8 cellular contexts compared by ENCODE assay signal in the genomic region with DNA sequence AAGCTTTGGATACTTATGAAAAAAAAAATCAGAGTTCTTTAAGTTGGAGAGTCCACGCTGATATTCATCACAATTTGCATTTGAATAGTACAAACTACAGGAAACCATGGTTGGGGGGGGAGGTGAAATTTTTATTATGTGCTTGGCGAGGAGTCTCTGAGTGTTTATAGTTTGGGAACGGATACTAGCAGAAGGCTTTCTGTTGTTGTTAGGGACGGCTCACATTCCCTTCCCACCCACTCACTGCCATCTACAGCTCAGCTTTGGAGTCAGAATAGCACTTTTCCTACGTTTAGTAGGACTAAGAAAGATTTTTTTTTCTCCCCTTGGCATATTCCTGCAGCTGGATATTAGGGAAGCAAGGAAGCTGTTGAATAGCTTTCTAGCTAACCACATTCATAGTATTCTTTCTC.
DNase-seq lines count a peak whose midpoint lies in the region; ATAC-seq and TF ChIP-seq lines count a peak whose summit lies in the region.

No MANE protein-coding gene starts in this region.

- no peaks in the 10 kb centered on the region for H4K20me1 ChIP-seq in MM.1S (ENCODE audit: insufficient read depth, low read length)

- no peaks in the 10 kb centered on the region for H3K9me2 ChIP-seq in MM.1S (replicated peaks; ENCODE audit: insufficient read depth, low read length)

- H3K4me3 ChIP-seq in MM.1S (ENCODE audit: low read length): no peak overlapping the region
- H3K4me3 ChIP-seq in iPS-18a (ENCODE audit: low read length): peak overlapping the region; percentile 27
- peak overlapping the region; percentile 61 for H3K4me3 ChIP-seq in skeletal muscle satellite cell (ENCODE audit: low read length)

- peak; percentile 27 for DNase-seq in DMS153 treated with DMSO at 0.1 percent for 48 hours (lab: John Stamatoyannopoulos, UW; ENCODE audit: unreplicated experiment)
- DNase-seq in MM.1S: no peak
- DNase-seq in activated CD4-positive, CD25-positive, alpha-beta regulatory T cell treated with anti-CD3 and anti-CD28 coated beads, Interleukin-2, amount 50 U/mL, for 72 hours: no peak

- H3K4me2 ChIP-seq in MM.1S (ENCODE audit: low read depth, low read length): 0 out of 2 replicates have a peak overlapping the region, but pooled peaks have one; percentile 78
- H3K4me2 ChIP-seq in skeletal muscle satellite cell (ENCODE audit: low read length): peak overlapping the region; percentile 87

- H3K79me2 ChIP-seq in MM.1S (ENCODE audit: low read length): no peaks in the 10 kb centered on the region

- H3K36me3 ChIP-seq in MM.1S (replicated peaks; ENCODE audit: insufficient read depth, low read length) (no peaks in the 10 kb centered on the region), iPS-18a (ENCODE audit: control insufficient read depth, low read depth, low read length) (no peaks in the 10 kb centered on the region), skeletal muscle satellite cell (ENCODE audit: insufficient read depth, low read length) (no peaks in the 10 kb centered on the region)

- no peak for ATAC-seq in HG02870 (IDR thresholded peaks at IDR 0.05; ENCODE audit: unreplicated experiment)
- no peak for ATAC-seq in HG03354 (IDR thresholded peaks at IDR 0.05; ENCODE audit: poor library complexity, severe bottlenecking, unreplicated experiment)

- H3K27me3 ChIP-seq in MM.1S (replicated peaks; ENCODE audit: insufficient read depth, low read length): no peaks in the 10 kb centered on the region
- H3K27me3 ChIP-seq in iPS-18a (ENCODE audit: control insufficient read depth, insufficient read depth, low read length): no peaks in the 10 kb centered on the region
- H3K27me3 ChIP-seq in skeletal muscle satellite cell (ENCODE audit: control insufficient read depth, insufficient read depth, low read length): no peaks in the 10 kb centered on the region

- H3K9me3 ChIP-seq in MM.1S (replicated peaks; ENCODE audit: insufficient read depth, low read length) (no peaks in the 10 kb centered on the region), iPS-18a (ENCODE audit: control insufficient read depth, low read depth, low read length) (no peaks in the 10 kb centered on the region), skeletal muscle satellite cell (replicated peaks; ENCODE audit: low read length) (no peaks in the 10 kb centered on the region)

- peaks cover 20% of the 10 kb centered on the region for H3K4me1 ChIP-seq in MM.1S (ENCODE audit: low read length)
- H3K4me1 ChIP-seq in iPS-18a (ENCODE audit: control insufficient read depth, low read depth, low read length): peaks cover 32% of the 10 kb centered on the region
- H3K4me1 ChIP-seq in skeletal muscle satellite cell (ENCODE audit: control insufficient read depth, insufficient read depth, low read length): peaks cover 39% of the 10 kb centered on the region

- no peak for TF ChIP-seq CTCF in MM.1S (IDR thresholded peaks at IDR 0.05; ENCODE audit: low read length)

- H3K9ac ChIP-seq in MM.1S (ENCODE audit: low read length) (no peak overlapping the region), iPS-18a (ENCODE audit: low read length) (peak overlapping the region; percentile 46), skeletal muscle satellite cell (ENCODE audit: low read depth, low read length) (peak overlapping the region; percentile 99)

- 0 out of 2 replicates have a peak, but pooled peaks cover 5% of the 10 kb centered on the region for H3F3A ChIP-seq in MM.1S (ENCODE audit: insufficient read depth, low read length)

- H3K27ac ChIP-seq in MM.1S (ENCODE audit: low read length) (no peak overlapping the region), angular gyrus (ENCODE audit: low read depth, low read length) (peak overlapping the region; percentile 4), iPS-18a (ENCODE audit: low read length) (peak overlapping the region; percentile 7)

- H2AFZ ChIP-seq in MM.1S (ENCODE audit: low read length): no peak overlapping the region
